Comparison of ENCODE assay signal across 13 cellular contexts in the genomic region with DNA sequence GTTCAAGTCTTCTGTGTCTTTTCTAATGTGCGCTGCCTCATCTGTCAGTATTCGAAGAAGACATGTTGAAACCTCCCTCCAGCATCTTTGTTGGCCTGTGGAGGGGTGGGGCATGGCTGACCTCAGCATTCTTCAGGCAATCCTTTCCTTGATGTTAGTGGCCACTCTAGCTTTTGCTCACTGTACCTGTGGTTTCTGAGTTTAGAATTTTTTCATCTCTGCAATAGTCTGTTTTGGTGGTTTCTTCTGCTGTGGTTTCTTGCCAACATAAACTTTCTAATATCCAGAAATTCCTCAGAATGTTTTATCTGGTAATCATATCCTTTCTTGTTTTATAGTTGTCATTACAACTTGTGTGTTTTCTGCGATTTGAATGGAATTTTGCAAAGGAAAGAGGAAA.
DNase-seq lines count a peak whose midpoint lies in the region; FAIRE-seq and TF ChIP-seq lines count a peak whose summit lies in the region.
"Had no signal": no experiment of that assay in that cellular context is flagged by ENCODE, and none has a peak within 500 bp of the region (broad histone marks: within the 10 kb centered on the region; RNA-seq: fewer than 3 reads in every experiment).

No MANE protein-coding gene starts in this region.

- H3K4me2 ChIP-seq in parathyroid adenoma (ENCODE audit: low read length), result no peak overlapping the region

- peak; percentile 68 for DNase-seq in GM03348 (ENCODE audit: low spot score)
- peak; percentile 28 for DNase-seq in RCC 7860 (ENCODE audit: low spot score)
- DNase-seq in epithelial cell of prostate (ENCODE audit: low read depth, low spot score), result no peak
- DNase-seq in GM13977 (ENCODE audit: low spot score), result no peak
- no peak for DNase-seq in HEK293T (ENCODE audit: extremely low spot score)
- DNase-seq in NCI-H2227 treated with DMSO at 0.1 percent for 48 hours (lab: John Stamatoyannopoulos, UW), result no peak
- no peak for DNase-seq in activated naive CD4-positive, alpha-beta T cell (lab: John Stamatoyannopoulos, UW)
- DNase-seq: activated CD4-positive, alpha-beta T cell treated with anti-CD3 and anti-CD28 coated beads for 48 hours; CD4-positive, alpha-beta T cell; MM.1S; retina; T-cell had no signal

- no peaks in the 10 kb centered on the region for H3K79me2 ChIP-seq in parathyroid adenoma

- no peaks in the 10 kb centered on the region for H3K36me3 ChIP-seq in parathyroid adenoma (ENCODE audit: control insufficient read depth, insufficient read depth, low read length)

- no peak overlapping the region for H2AFZ ChIP-seq in parathyroid adenoma

- no peak overlapping the region for H3K9ac ChIP-seq in parathyroid adenoma

- no peaks in the 10 kb centered on the region for H3K4me1 ChIP-seq in parathyroid adenoma

- H3K4me3 ChIP-seq in parathyroid adenoma (ENCODE audit: low read depth, low read length), result no peak overlapping the region

- FAIRE-seq in RCC 7860 (lab: Jason Lieb, UNC), result no peak

- no peaks in the 10 kb centered on the region for H3K27me3 ChIP-seq in parathyroid adenoma (ENCODE audit: control insufficient read depth, insufficient read depth, low read length)

- TF ChIP-seq CTCF in parathyroid adenoma (IDR thresholded peaks at IDR 0.05), result no peak
- no peak for TF ChIP-seq CTCF in GM13977 (IDR thresholded peaks at IDR 0.05; ENCODE audit: extremely low read depth, insufficient read depth, missing control alignments)

- peak overlapping the region; percentile 73 for H3K27ac ChIP-seq in epithelial cell of prostate
- H3K27ac ChIP-seq in parathyroid adenoma, result peak overlapping the region; percentile 33

- CTCF ChIA-PET in HEK293T (lab: Yijun Ruan, JAX), result no interaction called here

- POLR2A ChIA-PET in HEK293T (lab: Yijun Ruan, JAX), result no interaction called here

- in situ Hi-C loops in GM13977 (cut with MboI; ENCODE audit: low pct_unique_long_range_greater_than_20kb, low sequenced_read_pairs, unreplicated experiment), result no loop called here

- H3K9me3 ChIP-seq in parathyroid adenoma (ENCODE audit: control insufficient read depth, low read length), result no peaks in the 10 kb centered on the region

TF ChIP-seq in HEK293T, 16 proteins besides CTCF, POLR2A, EP300 and RAD21:
- TF ChIP-seq, protein P1, sequence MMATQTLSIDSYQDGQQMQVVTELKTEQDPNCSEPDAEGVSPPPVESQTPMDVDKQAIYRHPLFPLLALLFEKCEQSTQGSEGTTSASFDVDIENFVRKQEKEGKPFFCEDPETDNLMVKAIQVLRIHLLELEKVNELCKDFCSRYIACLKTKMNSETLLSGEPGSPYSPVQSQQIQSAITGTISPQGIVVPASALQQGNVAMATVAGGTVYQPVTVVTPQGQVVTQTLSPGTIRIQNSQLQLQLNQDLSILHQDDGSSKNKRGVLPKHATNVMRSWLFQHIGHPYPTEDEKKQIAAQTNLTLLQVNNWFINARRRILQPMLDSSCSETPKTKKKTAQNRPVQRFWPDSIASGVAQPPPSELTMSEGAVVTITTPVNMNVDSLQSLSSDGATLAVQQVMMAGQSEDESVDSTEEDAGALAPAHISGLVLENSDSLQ (IDR thresholded peaks at IDR 0.05), result no peak
- TF ChIP-seq BHLHE40 (IDR thresholded peaks at IDR 0.05; ENCODE audit: borderline replicate concordance) (no peak), HDGF (IDR thresholded peaks at IDR 0.05; ENCODE audit: borderline replicate concordance) (no peak), SUZ12 (IDR thresholded peaks at IDR 0.05) (no peak), SP1 (IDR thresholded peaks at IDR 0.05) (no peak), ELF4 (IDR thresholded peaks at IDR 0.05) (no peak), FOXK2 (IDR thresholded peaks at IDR 0.05) (no peak), TARDBP (IDR thresholded peaks at IDR 0.05) (no peak), L3MBTL2 (conservative IDR thresholded peaks at IDR 0.05) (no peak), NFRKB (IDR thresholded peaks at IDR 0.05) (no peak), FOXA1 (IDR thresholded peaks at IDR 0.05) (no peak), ZNF384 (IDR thresholded peaks at IDR 0.05) (no peak), ARNT (IDR thresholded peaks at IDR 0.05) (no peak), CTBP1 (IDR thresholded peaks at IDR 0.05; ENCODE audit: borderline replicate concordance) (no peak)

Comparison
In these comparisons a context has a peak if more than half of its experiments do, and no peak if none do; other contexts are left out.
1. DNase-seq: peak in GM03348 (single experiment) and RCC 7860 (single experiment); none in epithelial cell of prostate (single experiment), GM13977 (single experiment), HEK293T (single experiment), NCI-H2227 treated with DMSO at 0.1 percent for 48 hours (single experiment) and activated naive CD4-positive, alpha-beta T cell (0 of 4).